Comparison of ENCODE assay signal across 9 cellular contexts in genomic region chr10:112732277-112732891, GRCh38.
DNase-seq lines count a peak whose midpoint lies in the region; ATAC-seq and TF ChIP-seq lines count a peak whose summit lies in the region.
"Had no signal": no experiment of that assay in that cellular context is flagged by ENCODE, and none has a peak within 500 bp of the region (broad histone marks: within the 10 kb centered on the region; RNA-seq: fewer than 3 reads in every experiment).

No MANE protein-coding gene starts in this region.

- H3K27me3 Mint-ChIP-seq in activated T-cell treated with anti-CD3 and anti-CD28 coated beads, Interleukin-2, amount 50 U/mL, for 4 hours (ENCODE audit: low read depth): no peaks in the 10 kb centered on the region

- POLR2A ChIA-PET in GM10248 (lab: Yijun Ruan, JAX): no interaction called here

- TF ChIP-seq CTCF in GM10248 (IDR thresholded peaks at IDR 0.05; ENCODE audit: control extremely low read depth, extremely low read depth, low read depth, missing control alignments): no peak

- H3K4me3 Mint-ChIP-seq in activated T-cell treated with anti-CD3 and anti-CD28 coated beads, Interleukin-2, amount 50 U/mL, for 4 hours: no peak overlapping the region

- H3K36me3 Mint-ChIP-seq in activated T-cell treated with anti-CD3 and anti-CD28 coated beads, Interleukin-2, amount 50 U/mL, for 4 hours (ENCODE audit: insufficient read depth): peaks cover 13% of the 10 kb centered on the region

- H3K9me3 Mint-ChIP-seq in activated T-cell treated with anti-CD3 and anti-CD28 coated beads, Interleukin-2, amount 50 U/mL, for 4 hours: no peaks in the 10 kb centered on the region

- no peaks in the 10 kb centered on the region for H3K4me1 Mint-ChIP-seq in activated T-cell treated with anti-CD3 and anti-CD28 coated beads, Interleukin-2, amount 50 U/mL, for 4 hours (ENCODE audit: low read depth)

- DNase-seq in DMS153 (lab: John Stamatoyannopoulos, UW) (peak; percentile 58), SW480 (ENCODE audit: low spot score) (peak; percentile 16), kidney tubule cell (ENCODE audit: low spot score) (peak; percentile 75), activated T-cell treated with anti-CD3 and anti-CD28 coated beads for 4 hours (no peak), GM10248 (ENCODE audit: extremely low spot score) (no peak)
- no peak for DNase-seq in stimulated activated CD8-positive, alpha-beta memory T cell treated with anti-CD3 and anti-CD28 coated beads, Interleukin-4, amount 100 ng/mL, for 48 hours
- no peak for DNase-seq in activated T-cell treated with anti-CD3 and anti-CD28 coated beads, Interleukin-2, amount 50 U/mL, for 4 hours
- DNase-seq: NCI-H1694 had no signal

- CTCF ChIA-PET in GM10248 (lab: Yijun Ruan, JAX): interaction anchor here (3.2 kb wide), 1 partner anchor 10 kb away, joined by 16 read pairs; no protein-coding TSS in a partner anchor

- peak; percentile 51 for ATAC-seq in HG03095 (IDR thresholded peaks at IDR 0.05; ENCODE audit: unreplicated experiment)
- no peak for ATAC-seq in activated T-cell treated with anti-CD3 and anti-CD28 coated beads, Interleukin-2, amount 50 U/mL, for 4 hours

Comparison
In these comparisons a context has a peak if more than half of its experiments do, and no peak if none do; other contexts are left out.
1. DNase-seq: peak in DMS153 (single experiment), SW480 (single experiment) and kidney tubule cell (single experiment); none in activated T-cell treated with anti-CD3 and anti-CD28 coated beads for 4 hours (single experiment), stimulated activated CD8-positive, alpha-beta memory T cell treated with anti-CD3 and anti-CD28 coated beads, Interleukin-4, amount 100 ng/mL, for 48 hours (single experiment), GM10248 (single experiment) and activated T-cell treated with anti-CD3 and anti-CD28 coated beads, Interleukin-2, amount 50 U/mL, for 4 hours (single experiment).